8 cellular contexts compared by ENCODE assay signal in the genomic region with DNA sequence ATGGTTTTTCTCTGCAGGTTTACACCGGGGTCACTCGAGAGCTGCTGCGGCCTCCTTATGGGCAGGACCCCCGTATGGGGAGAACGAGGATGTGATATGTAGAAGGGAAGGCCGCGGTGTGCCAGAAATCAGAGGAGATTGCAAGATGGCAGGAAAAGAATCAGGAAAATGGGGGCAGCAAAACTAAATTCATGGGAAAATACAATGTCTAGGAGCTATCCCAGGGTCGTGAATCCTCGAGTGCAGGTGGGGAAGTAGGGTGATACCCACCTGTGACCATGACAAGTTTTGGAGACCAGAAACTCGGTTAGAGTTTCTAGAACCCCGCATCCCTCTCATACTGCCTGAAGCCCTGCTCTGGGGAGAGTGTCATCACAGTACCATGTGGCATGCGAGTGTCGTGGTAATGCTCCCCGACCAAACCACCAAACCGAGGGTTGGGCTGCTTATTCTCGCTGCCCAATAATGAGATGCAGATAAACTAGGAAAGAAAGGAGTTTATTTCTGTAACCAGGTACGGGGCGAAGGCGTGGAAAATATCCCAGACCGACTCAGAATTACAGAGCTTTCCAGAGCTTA. TPM values are rescaled to one million over a fixed set of nuclear protein-coding genes. Genes with fewer than 3 reads are reported as not detected.
DNase-seq lines count a peak whose midpoint lies in the region; ATAC-seq and TF ChIP-seq lines count a peak whose summit lies in the region.

No MANE protein-coding gene starts in this region.

- H3K4me1 ChIP-seq in endodermal cell (ENCODE audit: control insufficient read depth, insufficient read depth, low read length) = peaks cover 5% of the 10 kb centered on the region
- H3K4me1 ChIP-seq in neuron (ENCODE audit: insufficient read depth, low read length) = peaks cover 12% of the 10 kb centered on the region

- peaks cover 33% of the 10 kb centered on the region for H3K36me3 Mint-ChIP-seq in activated CD4-positive, alpha-beta T cell treated with anti-CD3 and anti-CD28 coated beads, Interleukin-2, amount 10 ng/mL, durations not matched to agents 7 days and 5 days (ENCODE audit: low read depth)
- H3K36me3 Mint-ChIP-seq in endodermal cell (ENCODE audit: low read depth) = peaks cover 27% of the 10 kb centered on the region

- peak; percentile 29 for ATAC-seq in GM18502 (IDR thresholded peaks at IDR 0.05; ENCODE audit: poor library complexity, unreplicated experiment)

- H3K9ac ChIP-seq in endodermal cell (ENCODE audit: extremely low read depth, low read length, poor library complexity, severe bottlenecking) = peak overlapping the region; percentile 95

- H3K4me3 ChIP-seq in endodermal cell (ENCODE audit: low read length) (peak overlapping the region; percentile 92), neuron (ENCODE audit: low read length) (peak overlapping the region; percentile 99)

- H3K27me3 ChIP-seq in endodermal cell (ENCODE audit: control insufficient read depth, insufficient read depth, low read length, poor library complexity, severe bottlenecking) (no peaks in the 10 kb centered on the region), neuron (ENCODE audit: insufficient read depth, low read length) (no peaks in the 10 kb centered on the region)

- H3K4me1 Mint-ChIP-seq in activated CD4-positive, alpha-beta T cell treated with anti-CD3 and anti-CD28 coated beads, Interleukin-2, amount 10 ng/mL, durations not matched to agents 7 days and 5 days = peaks cover 37% of the 10 kb centered on the region
- H3K4me1 Mint-ChIP-seq in endodermal cell = peaks cover 9% of the 10 kb centered on the region

- DNase-seq in HK-2 (ENCODE audit: unreplicated experiment) (peak; percentile 7), endodermal cell (peak; percentile 52), NCI-H526 treated with DMSO at 0.1 percent for 48 hours (lab: John Stamatoyannopoulos, UW) (no peak), HCEC 1CT (no peak), NCI-H2196 treated with DMSO at 0.1 percent for 48 hours (lab: John Stamatoyannopoulos, UW; ENCODE audit: unreplicated experiment) (no peak)
- peak; percentile 40 for DNase-seq in activated CD4-positive, alpha-beta T cell treated with anti-CD3 and anti-CD28 coated beads, Interleukin-2, amount 10 ng/mL, durations not matched to agents 7 days and 5 days

- H3K27ac Mint-ChIP-seq in activated CD4-positive, alpha-beta T cell treated with anti-CD3 and anti-CD28 coated beads, Interleukin-2, amount 10 ng/mL, durations not matched to agents 7 days and 5 days = peak overlapping the region; percentile 98
- peak overlapping the region; percentile 93 for H3K27ac Mint-ChIP-seq in endodermal cell

- H3K4me3 Mint-ChIP-seq in activated CD4-positive, alpha-beta T cell treated with anti-CD3 and anti-CD28 coated beads, Interleukin-2, amount 10 ng/mL, durations not matched to agents 7 days and 5 days = peak overlapping the region; percentile 97
- peak overlapping the region; percentile 89 for H3K4me3 Mint-ChIP-seq in endodermal cell

- peak overlapping the region; percentile 85 for H3K27ac ChIP-seq in endodermal cell (ENCODE audit: low read depth, low read length)

- TF ChIP-seq CTCF in endodermal cell (conservative IDR thresholded peaks at IDR 0.05) = no peak

- CTCF ChIA-PET in activated CD4-positive, alpha-beta T cell treated with anti-CD3 and anti-CD28 coated beads, Interleukin-2, amount 10 ng/mL, durations not matched to agents 7 days and 5 days (lab: Charles Lee) = no interaction called here

- no peaks in the 10 kb centered on the region for H3K27me3 Mint-ChIP-seq in activated CD4-positive, alpha-beta T cell treated with anti-CD3 and anti-CD28 coated beads, Interleukin-2, amount 10 ng/mL, durations not matched to agents 7 days and 5 days
- no peaks in the 10 kb centered on the region for H3K27me3 Mint-ChIP-seq in endodermal cell (ENCODE audit: insufficient read depth)

- H3K9me3 ChIP-seq in endodermal cell (ENCODE audit: control insufficient read depth, low read length) = peaks cover 8% of the 10 kb centered on the region
- H3K9me3 ChIP-seq in neuron (ENCODE audit: low read length) = peaks cover 2% of the 10 kb centered on the region

- POLR2A ChIA-PET in activated CD4-positive, alpha-beta T cell treated with anti-CD3 and anti-CD28 coated beads, Interleukin-2, amount 10 ng/mL, durations not matched to agents 7 days and 5 days (lab: Charles Lee) = no interaction called here

- H3K36me3 ChIP-seq in endodermal cell (ENCODE audit: control insufficient read depth, insufficient read depth, low read length) (peaks cover 29% of the 10 kb centered on the region), neuron (ENCODE audit: insufficient read depth, low read length) (peaks cover 26% of the 10 kb centered on the region)

- no peaks in the 10 kb centered on the region for H3K9me3 Mint-ChIP-seq in activated CD4-positive, alpha-beta T cell treated with anti-CD3 and anti-CD28 coated beads, Interleukin-2, amount 10 ng/mL, durations not matched to agents 7 days and 5 days
- H3K9me3 Mint-ChIP-seq in endodermal cell = peaks cover 4% of the 10 kb centered on the region

- H2AFZ ChIP-seq in neuron (ENCODE audit: low read depth, low read length) = peak overlapping the region; percentile 95

- WGBS in endodermal cell (ENCODE audit: insufficient coverage in 1 of 2, insufficient read length in 1 of 2), 2 experiments = 38 to 39% methylated on average over 15 to 20 of the region's 20 CpGs

RNA-seq across cellular contexts. Expression of a gene that starts 0.8 kb away (rescaled TPM):
- total RNA-seq in activated CD4-positive, alpha-beta T cell treated with anti-CD3 and anti-CD28 coated beads, Interleukin-2, amount 10 ng/mL, durations not matched to agents 7 days and 5 days = 10 to 100 TPM; 37.5 to 40.9 TPM
- 10 to 100 TPM; 31.8 to 33.5 TPM for total RNA-seq in endodermal cell
- polyA plus RNA-seq in endodermal cell (2013, experiment 1 of 2) = 22.4 TPM
- 22.1 TPM for polyA plus RNA-seq in endodermal cell (2013, experiment 2 of 2)

RNA-seq across cellular contexts. Expression of a gene that starts 17.3 kb away (rescaled TPM):
- not detected for total RNA-seq in activated CD4-positive, alpha-beta T cell treated with anti-CD3 and anti-CD28 coated beads, Interleukin-2, amount 10 ng/mL, durations not matched to agents 7 days and 5 days
- total RNA-seq in endodermal cell = not detected
- not detected for polyA plus RNA-seq in endodermal cell (2013, experiment 1 of 2)
- polyA plus RNA-seq in endodermal cell (2013, experiment 2 of 2) = not detected

RNA-seq across cellular contexts. Expression of a gene that starts 52.0 kb away (rescaled TPM):
- 10 to 100 TPM; 69.7 to 76.2 TPM for total RNA-seq in activated CD4-positive, alpha-beta T cell treated with anti-CD3 and anti-CD28 coated beads, Interleukin-2, amount 10 ng/mL, durations not matched to agents 7 days and 5 days
- 10 to 100 TPM; 35.3 to 36.8 TPM for total RNA-seq in endodermal cell
- 47.5 TPM for polyA plus RNA-seq in endodermal cell (2013, experiment 1 of 2)
- 43.9 TPM for polyA plus RNA-seq in endodermal cell (2013, experiment 2 of 2)

Comparison
In these comparisons a context has a peak if more than half of its experiments do, and no peak if none do; other contexts are left out.
1. DNase-seq: peak in HK-2 (single experiment), activated CD4-positive, alpha-beta T cell treated with anti-CD3 and anti-CD28 coated beads, Interleukin-2, amount 10 ng/mL, durations not matched to agents 7 days and 5 days (single experiment) and endodermal cell (single experiment); none in NCI-H526 treated with DMSO at 0.1 percent for 48 hours (single experiment), HCEC 1CT (single experiment) and NCI-H2196 treated with DMSO at 0.1 percent for 48 hours (single experiment).